ENCODE assay signal across 18 cellular contexts in the genomic region with DNA sequence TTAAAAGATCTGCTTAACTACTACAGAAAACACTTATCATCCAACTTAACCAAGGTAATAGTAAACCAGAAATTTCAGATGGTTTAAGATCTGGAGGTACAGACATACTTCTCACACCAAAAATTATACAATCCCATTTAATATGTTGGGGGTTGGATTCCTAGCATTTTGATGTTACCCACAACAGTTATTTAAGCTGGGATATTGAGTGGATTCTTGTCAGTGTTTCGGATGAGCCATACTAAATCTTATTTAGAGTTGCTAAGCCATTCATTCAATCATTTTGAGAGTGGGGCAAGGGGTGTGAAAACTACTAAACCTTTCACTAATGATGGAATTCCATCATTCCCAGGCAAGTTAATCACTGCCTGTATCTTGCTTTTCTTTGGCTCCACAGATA.
"Had no signal": no experiment of that assay in that cellular context is flagged by ENCODE, and none has a peak within 500 bp of the region (broad histone marks: within the 10 kb centered on the region; RNA-seq: fewer than 3 reads in every experiment).

No MANE protein-coding gene starts in this region.

- H3K9me3 ChIP-seq: esophagus muscularis mucosa, gastroesophageal sphincter, left ventricle myocardium inferior, lower lobe of right lung, neutrophil had no signal

- H3K4me3 Mint-ChIP-seq: effector memory CD8-positive, alpha-beta T cell; immature natural killer cell; memory B cell; naive thymus-derived CD4-positive, alpha-beta T cell had no signal

- H3K27me3 Mint-ChIP-seq: effector memory CD8-positive, alpha-beta T cell; memory B cell; naive thymus-derived CD4-positive, alpha-beta T cell had no signal

- ATAC-seq: effector memory CD8-positive, alpha-beta T cell; gastroesophageal sphincter; lower lobe of right lung; naive thymus-derived CD4-positive, alpha-beta T cell; sciatic nerve had no signal

- H3K27ac ChIP-seq: epithelial cell of prostate, esophagus muscularis mucosa, gastroesophageal sphincter, left ventricle myocardium inferior, lower lobe of right lung, neutrophil, skin epidermis had no signal

- H3K4me3 ChIP-seq: esophagus muscularis mucosa, gastroesophageal sphincter, left ventricle myocardium inferior, lower lobe of right lung, skin epidermis had no signal

- H3K27me3 ChIP-seq: esophagus muscularis mucosa, gastroesophageal sphincter, neutrophil had no signal

- H3K36me3 ChIP-seq: esophagus muscularis mucosa, left ventricle myocardium inferior, lower lobe of right lung, neutrophil had no signal

- DNase-seq: cortex of kidney; effector memory CD8-positive, alpha-beta T cell; glutamatergic neuron; immature natural killer cell; left ventricle myocardium inferior; lower lobe of right lung; naive thymus-derived CD4-positive, alpha-beta T cell; stimulated activated CD4-positive, alpha-beta T cell treated with anti-CD3 and anti-CD28 coated beads, Interleukin-12 subunit alpha, Interleukin-12 subunit beta, amount 100 ng/mL, for 4 hours; stimulated activated naive CD4-positive, alpha-beta T cell treated with Interleukin-2 at 50 U/mL for 16 hours; trophoblast cell had no signal

- H3K9me3 Mint-ChIP-seq: effector memory CD8-positive, alpha-beta T cell; immature natural killer cell; memory B cell had no signal

- H3K4me1 ChIP-seq: gastroesophageal sphincter, left ventricle myocardium inferior, lower lobe of right lung had no signal

- FAIRE-seq: keratinocyte had no signal
